Comparison of ENCODE assay signal across 23 cellular contexts in genomic region chr20:56801991-56802740, GRCh38.
DNase-seq lines count a peak whose midpoint lies in the region; ATAC-seq, FAIRE-seq and TF ChIP-seq lines count a peak whose summit lies in the region.
"Had no signal": no experiment of that assay in that cellular context is flagged by ENCODE, and none has a peak within 500 bp of the region (broad histone marks: within the 10 kb centered on the region; RNA-seq: fewer than 3 reads in every experiment).

No MANE protein-coding gene starts in this region.

- H2AFZ ChIP-seq in GM23338 = peak overlapping the region; percentile 33; the same call in 1 of the 2 replicates

- H3K36me3 Mint-ChIP-seq in GM23338 (ENCODE audit: low read depth) = peaks cover 9% of the 10 kb centered on the region
- H3K36me3 Mint-ChIP-seq in activated T-helper 1 cell treated with anti-CD3 and anti-CD28 coated beads, Interleukin-12 subunit alpha, Interleukin-12 subunit beta, Interleukin-2, Interleukin-4 antibody, amounts not matched to agents 30 ng/mL and 10 ng/mL and 1 ng/mL, durations not matched to agents 14 hours and 24 hours and 36 hours (ENCODE audit: low read depth) = no peaks in the 10 kb centered on the region
- H3K36me3 Mint-ChIP-seq: CD14-positive monocyte, immature natural killer cell had no signal

- H3K4me3 Mint-ChIP-seq in GM23338 = no peak overlapping the region
- no peak overlapping the region for H3K4me3 Mint-ChIP-seq in activated T-helper 1 cell treated with anti-CD3 and anti-CD28 coated beads, Interleukin-12 subunit alpha, Interleukin-12 subunit beta, Interleukin-2, Interleukin-4 antibody, amounts not matched to agents 30 ng/mL and 10 ng/mL and 1 ng/mL, durations not matched to agents 14 hours and 24 hours and 36 hours
- H3K4me3 Mint-ChIP-seq: CD14-positive monocyte; effector memory CD8-positive, alpha-beta T cell; immature natural killer cell; T-helper 1 cell treated with Interleukin-12 subunit alpha and Interleukin-12 subunit beta and Interleukin-4 antibody, amounts not matched to agents 30 μg/mL and 1 μg/mL, for 36 hours had no signal

- H3K4me3 ChIP-seq in A549 (no peak overlapping the region), GM23338 (no peak overlapping the region), breast epithelium (peak overlapping the region in 2 of 3 donors; percentile 25 to 39)
- H3K4me3 ChIP-seq: esophagus squamous epithelium, lower lobe of right lung, right atrium auricular region had no signal

- TF ChIP-seq CTCF in A549 (IDR thresholded peaks at IDR 0.05) (no peak), GM23338 (conservative IDR thresholded peaks at IDR 0.05; ENCODE audit: low read depth in 2 of 2) (no peak), breast epithelium (IDR thresholded peaks at IDR 0.05) (no peak)

- 0 out of 3 replicates have a peak overlapping the region, but pooled peaks have one; percentile 2 for H3K4me2 ChIP-seq in A549
- H3K4me2 ChIP-seq in GM23338 = no peak overlapping the region
- H3K4me2 ChIP-seq: KMS-11 had no signal

- H3K27ac ChIP-seq in A549 (peak overlapping the region in 1 of 2 experiments; percentile 16; a peak in 3 of 6 replicates), GM23338 (ENCODE audit: low read depth) (no peak overlapping the region), breast epithelium (peak overlapping the region; percentile 70 to 72)
- H3K27ac ChIP-seq: esophagus squamous epithelium, KMS-11, lower lobe of right lung, right atrium auricular region had no signal

- H4K20me1 ChIP-seq in GM23338 (replicated peaks; ENCODE audit: insufficient read depth) = no peaks in the 10 kb centered on the region

- H3K9me3 ChIP-seq in A549 (peaks cover 20% of the 10 kb centered on the region), breast epithelium (peaks cover 4 to 10% of the 10 kb centered on the region in 2 donors)

- CTCF ChIA-PET in A549 (lab: Yijun Ruan, JAX) = interaction anchor here (0.8 to 2.2 kb wide), 3 partner anchors 9 to 172 kb away, joined by 3 to 9 read pairs (median 3); no protein-coding TSS in a partner anchor

- H3K27me3 Mint-ChIP-seq in GM23338 (ENCODE audit: insufficient read depth, low read depth, poor library complexity) = peaks cover 7% of the 10 kb centered on the region
- peaks cover 3% of the 10 kb centered on the region for H3K27me3 Mint-ChIP-seq in activated T-helper 1 cell treated with anti-CD3 and anti-CD28 coated beads, Interleukin-12 subunit alpha, Interleukin-12 subunit beta, Interleukin-2, Interleukin-4 antibody, amounts not matched to agents 30 ng/mL and 10 ng/mL and 1 ng/mL, durations not matched to agents 14 hours and 24 hours and 36 hours (ENCODE audit: insufficient read depth)

- H3K4me1 ChIP-seq in A549 (no peaks in the 10 kb centered on the region), GM23338 (ENCODE audit: insufficient read depth) (peaks cover 5% of the 10 kb centered on the region; the same call in 1 of the 2 replicates), breast epithelium (peaks cover 0 to 11% of the 10 kb centered on the region in 2 donors)
- H3K4me1 ChIP-seq: lower lobe of right lung, right atrium auricular region had no signal

- H3K36me3 ChIP-seq in GM23338 (ENCODE audit: insufficient read depth) (no peaks in the 10 kb centered on the region; the same call in 1 of the 2 replicates), breast epithelium (no peaks in the 10 kb centered on the region)
- H3K36me3 ChIP-seq: esophagus squamous epithelium, lower lobe of right lung, right atrium auricular region had no signal

- H3K9me3 Mint-ChIP-seq in GM23338 = peaks cover 14% of the 10 kb centered on the region
- H3K9me3 Mint-ChIP-seq in activated T-helper 1 cell treated with anti-CD3 and anti-CD28 coated beads, Interleukin-12 subunit alpha, Interleukin-12 subunit beta, Interleukin-2, Interleukin-4 antibody, amounts not matched to agents 30 ng/mL and 10 ng/mL and 1 ng/mL, durations not matched to agents 14 hours and 24 hours and 36 hours = peaks cover 5% of the 10 kb centered on the region

- WGBS in A549 (ENCODE audit: missing lambda C conversion rate) = 48% methylated on average over 19 of the region's 19 CpGs

- no peak for TF ChIP-seq EP300 in A549 (IDR thresholded peaks at IDR 0.05)

- DNase-seq in A549 (ENCODE audit: low read depth in 1 of 2, low spot score in 1 of 2) (peak in 1 of 2 experiments; percentile 45), GM23338 (ENCODE audit: low spot score) (no peak), breast epithelium (ENCODE audit: low spot score in 2 of 2) (no peak), kidney glomerular epithelial cell (lab: John Stamatoyannopoulos, UW) (peak; percentile 57), CD1c-positive myeloid dendritic cell (ENCODE audit: extremely low spot score) (no peak), ecto neural progenitor cell (ENCODE audit: low spot score) (no peak), NCI-H2227 (lab: John Stamatoyannopoulos, UW; ENCODE audit: unreplicated experiment) (no peak)
- no peak for DNase-seq in activated T-helper 1 cell treated with anti-CD3 and anti-CD28 coated beads, Interleukin-12 subunit alpha, Interleukin-12 subunit beta, Interleukin-2, Interleukin-4 antibody, amounts not matched to agents 30 ng/mL and 10 ng/mL and 1 ng/mL, durations not matched to agents 14 hours and 24 hours and 36 hours (ENCODE audit: low spot score)
- DNase-seq: activated CD4-positive, alpha-beta T cell treated with anti-CD3 and anti-CD28 coated beads, Interleukin-2, amount 50 U/mL, for 4 hours; activated gamma-delta T cell treated with Interleukin-2 at 50 U/mL for 16 hours; effector memory CD8-positive, alpha-beta T cell; esophagus squamous epithelium; immature natural killer cell; lower lobe of right lung; NCI-H187 treated with DMSO at 0.1 percent for 48 hours; NCI-H345; NCI-H82; SIG-M5 had no signal

- H3K27me3 ChIP-seq in GM23338 (ENCODE audit: insufficient read depth) (no peaks in the 10 kb centered on the region), breast epithelium (no peaks in the 10 kb centered on the region)
- H3K27me3 ChIP-seq: right atrium auricular region had no signal

- TF ChIP-seq POLR2A in A549 (IDR thresholded peaks at IDR 0.05; ENCODE audit: low read length) (no peak), breast epithelium (IDR thresholded peaks at IDR 0.05) (no peak)

- no peaks in the 10 kb centered on the region for H3F3A ChIP-seq in GM23338 (replicated peaks; ENCODE audit: low read depth)

- no peak for TF ChIP-seq RAD21 in A549 (conservative IDR thresholded peaks at IDR 0.05 in 1 of 2, IDR thresholded peaks at IDR 0.05 in 1 of 2)

- no peak overlapping the region for H3K27ac Mint-ChIP-seq in GM23338
- H3K27ac Mint-ChIP-seq in activated T-helper 1 cell treated with anti-CD3 and anti-CD28 coated beads, Interleukin-12 subunit alpha, Interleukin-12 subunit beta, Interleukin-2, Interleukin-4 antibody, amounts not matched to agents 30 ng/mL and 10 ng/mL and 1 ng/mL, durations not matched to agents 14 hours and 24 hours and 36 hours = no peak overlapping the region
- H3K27ac Mint-ChIP-seq: CD14-positive monocyte; effector memory CD8-positive, alpha-beta T cell; immature natural killer cell; T-helper 1 cell treated with Interleukin-12 subunit alpha and Interleukin-12 subunit beta and Interleukin-4 antibody, amounts not matched to agents 30 μg/mL and 1 μg/mL, for 36 hours had no signal

- H3K9me2 ChIP-seq in GM23338 (ENCODE audit: insufficient read depth) = no peaks in the 10 kb centered on the region

- POLR2A ChIA-PET in A549 (lab: Yijun Ruan, JAX) = no interaction called here

- FAIRE-seq in A549 (lab: Jason Lieb, UNC) = no peak
- FAIRE-seq: H54 had no signal

- intact Hi-C loops in breast epithelium (cut with DNase I; ENCODE audit: low total_unique reads) = loop anchor here (10.0 kb wide), 1 partner anchor 157 kb away; no protein-coding TSS in a partner anchor
- intact Hi-C loops in activated T-helper 1 cell treated with anti-CD3 and anti-CD28 coated beads, Interleukin-12 subunit alpha, Interleukin-12 subunit beta, Interleukin-2, Interleukin-4 antibody, amounts not matched to agents 30 ng/mL and 10 ng/mL and 1 ng/mL, durations not matched to agents 14 hours and 24 hours and 36 hours (cut with micrococcal nuclease) = no loop called here

- no peaks in the 10 kb centered on the region for H3K79me2 ChIP-seq in GM23338 (replicated peaks; ENCODE audit: insufficient read depth)

- peaks cover 16% of the 10 kb centered on the region for H3K4me1 Mint-ChIP-seq in GM23338
- no peaks in the 10 kb centered on the region for H3K4me1 Mint-ChIP-seq in activated T-helper 1 cell treated with anti-CD3 and anti-CD28 coated beads, Interleukin-12 subunit alpha, Interleukin-12 subunit beta, Interleukin-2, Interleukin-4 antibody, amounts not matched to agents 30 ng/mL and 10 ng/mL and 1 ng/mL, durations not matched to agents 14 hours and 24 hours and 36 hours (ENCODE audit: low read depth)
- H3K4me1 Mint-ChIP-seq: CD14-positive monocyte, immature natural killer cell had no signal

- ATAC-seq in A549 = no peak
- no peak for ATAC-seq in GM23338
- ATAC-seq: effector memory CD8-positive, alpha-beta T cell; lower lobe of right lung had no signal

TF ChIP-seq in A549, 52 proteins besides CTCF, POLR2A, EP300 and RAD21:
- TF ChIP-seq RARB (CRISPR knock-in tag; IDR thresholded peaks at IDR 0.05) = no peak

TF ChIP-seq in GM23338, 12 proteins besides CTCF, POLR2A, EP300 and RAD21 (continues in another document):
- no peak for TF ChIP-seq EZH2phosphoT487 (IDR thresholded peaks at IDR 0.05; ENCODE audit: unreplicated experiment)

Comparison
In these comparisons a context has a peak if more than half of its experiments do, and no peak if none do; other contexts are left out.
1. H3K4me3 ChIP-seq: peak in breast epithelium (2 of 3); none in A549 (single experiment) and GM23338 (single experiment).